ENCODE assay signal across 23 cellular contexts in the genomic region with DNA sequence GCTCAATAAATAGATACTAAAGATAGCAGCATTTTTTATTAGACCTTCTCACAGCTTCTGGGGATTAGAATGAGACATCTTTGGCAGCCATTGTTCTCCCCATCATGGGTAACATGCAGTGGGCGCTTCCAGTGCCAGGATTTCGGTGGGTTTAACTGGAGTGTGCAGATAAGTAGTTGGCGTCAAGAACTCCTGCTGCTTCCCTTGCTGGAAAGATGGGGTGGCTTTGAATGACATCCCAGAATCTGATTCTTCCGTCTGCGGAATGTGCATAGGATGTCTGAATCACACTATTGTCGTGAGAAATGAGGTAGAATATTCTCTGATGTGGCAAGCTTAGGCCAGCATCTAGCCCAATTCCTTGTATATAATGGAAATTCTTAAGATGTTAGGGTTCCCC. TPM values are rescaled to one million over a fixed set of nuclear protein-coding genes. Genes with fewer than 3 reads are reported as not detected.
A peak's percentile ranks its signal among the peaks of the same experiment; 100 is the strongest.
DNase-seq lines count a peak whose midpoint lies in the region; ATAC-seq and TF ChIP-seq lines count a peak whose summit lies in the region.
"Had no signal": no experiment of that assay in that cellular context is flagged by ENCODE, and none has a peak within 500 bp of the region (broad histone marks: within the 10 kb centered on the region; RNA-seq: fewer than 3 reads in every experiment).

No MANE protein-coding gene starts in this region.

- DNase-seq in activated CD8-positive, alpha-beta memory T cell treated with anti-CD3 and anti-CD28 coated beads, Interleukin-2, amount 10 ng/mL, durations not matched to agents 7 days and 5 days, result no peak
- no peak for DNase-seq in activated CD8-positive, alpha-beta memory T cell treated with anti-CD3 and anti-CD28 coated beads, Interleukin-2, amount 50 U/mL, for 48 hours
- DNase-seq in CD4-positive, alpha-beta T cell, result no peak
- no peak for DNase-seq in activated T-helper 1 cell treated with anti-CD3 and anti-CD28 coated beads, Interleukin-12 subunit alpha, Interleukin-12 subunit beta, Interleukin-2, Interleukin-4 antibody, amounts not matched to agents 30 ng/mL and 10 ng/mL and 1 ng/mL, durations not matched to agents 14 hours and 24 hours and 36 hours (ENCODE audit: low spot score)
- DNase-seq in astrocyte of the hippocampus (ENCODE audit: low read depth, low spot score) (peak; percentile 16), islet precursor cell (no peak)
- DNase-seq: Caco-2, DMS 273 treated with DMSO at 0.1 percent for 48 hours, DMS79 treated with DMSO at 0.1 percent for 48 hours, HFFc6, Kasumi-1, MG63, NCI-H1048, NCI-H1417 treated with DMSO at 0.1 percent for 48 hours, NCI-H187, NCI-H2107, NCI-H446 treated with DMSO at 0.1 percent for 48 hours, NCI-H526 treated with DMSO at 0.1 percent for 48 hours, OCI-M1 had no signal

- POLR2A ChIA-PET in CD4-positive, alpha-beta T cell (lab: Charles Lee), result interaction anchor here (1.6 kb wide), 1 partner anchor 21 kb away, joined by 4 read pairs; no protein-coding TSS in a partner anchor

- peaks cover 80% of the 10 kb centered on the region for H3K36me3 Mint-ChIP-seq in activated CD8-positive, alpha-beta memory T cell treated with anti-CD3 and anti-CD28 coated beads, Interleukin-2, amount 10 ng/mL, durations not matched to agents 7 days and 5 days
- H3K36me3 Mint-ChIP-seq in CD4-positive, alpha-beta T cell (ENCODE audit: low read depth), result peaks cover 90% of the 10 kb centered on the region
- peaks cover 77% of the 10 kb centered on the region for H3K36me3 Mint-ChIP-seq in activated T-helper 1 cell treated with anti-CD3 and anti-CD28 coated beads, Interleukin-12 subunit alpha, Interleukin-12 subunit beta, Interleukin-2, Interleukin-4 antibody, amounts not matched to agents 30 ng/mL and 10 ng/mL and 1 ng/mL, durations not matched to agents 14 hours and 24 hours and 36 hours (ENCODE audit: low read depth)

- H3K27me3 Mint-ChIP-seq in activated CD8-positive, alpha-beta memory T cell treated with anti-CD3 and anti-CD28 coated beads, Interleukin-2, amount 10 ng/mL, durations not matched to agents 7 days and 5 days, result no peaks in the 10 kb centered on the region
- no peaks in the 10 kb centered on the region for H3K27me3 Mint-ChIP-seq in CD4-positive, alpha-beta T cell
- no peaks in the 10 kb centered on the region for H3K27me3 Mint-ChIP-seq in activated T-helper 1 cell treated with anti-CD3 and anti-CD28 coated beads, Interleukin-12 subunit alpha, Interleukin-12 subunit beta, Interleukin-2, Interleukin-4 antibody, amounts not matched to agents 30 ng/mL and 10 ng/mL and 1 ng/mL, durations not matched to agents 14 hours and 24 hours and 36 hours (ENCODE audit: insufficient read depth)

- CTCF ChIA-PET in activated CD8-positive, alpha-beta memory T cell treated with anti-CD3 and anti-CD28 coated beads, Interleukin-2, amount 10 ng/mL, durations not matched to agents 7 days and 5 days (lab: Charles Lee), result no interaction called here
- CTCF ChIA-PET in CD4-positive, alpha-beta T cell (lab: Charles Lee), result interaction anchor here (1.5 kb wide), 1 partner anchor 48 kb away, joined by 4 read pairs; no protein-coding TSS in a partner anchor

- TF ChIP-seq CTCF in CD4-positive, alpha-beta T cell (IDR thresholded peaks at IDR 0.05), result no peak

- peak overlapping the region; percentile 59 for H3K27ac Mint-ChIP-seq in activated CD8-positive, alpha-beta memory T cell treated with anti-CD3 and anti-CD28 coated beads, Interleukin-2, amount 10 ng/mL, durations not matched to agents 7 days and 5 days
- peak overlapping the region; percentile 17 for H3K27ac Mint-ChIP-seq in CD4-positive, alpha-beta T cell
- H3K27ac Mint-ChIP-seq in activated T-helper 1 cell treated with anti-CD3 and anti-CD28 coated beads, Interleukin-12 subunit alpha, Interleukin-12 subunit beta, Interleukin-2, Interleukin-4 antibody, amounts not matched to agents 30 ng/mL and 10 ng/mL and 1 ng/mL, durations not matched to agents 14 hours and 24 hours and 36 hours, result peak overlapping the region; percentile 54
- H3K27ac Mint-ChIP-seq: HFFc6 had no signal

- intact Hi-C loops in CD4-positive, alpha-beta T cell (cut with DNase I, micrococcal nuclease), result no loop called here
- intact Hi-C loops in activated T-helper 1 cell treated with anti-CD3 and anti-CD28 coated beads, Interleukin-12 subunit alpha, Interleukin-12 subunit beta, Interleukin-2, Interleukin-4 antibody, amounts not matched to agents 30 ng/mL and 10 ng/mL and 1 ng/mL, durations not matched to agents 14 hours and 24 hours and 36 hours (cut with micrococcal nuclease), result no loop called here

- H3K4me3 Mint-ChIP-seq in activated CD8-positive, alpha-beta memory T cell treated with anti-CD3 and anti-CD28 coated beads, Interleukin-2, amount 10 ng/mL, durations not matched to agents 7 days and 5 days, result no peak overlapping the region
- no peak overlapping the region for H3K4me3 Mint-ChIP-seq in CD4-positive, alpha-beta T cell
- no peak overlapping the region for H3K4me3 Mint-ChIP-seq in activated T-helper 1 cell treated with anti-CD3 and anti-CD28 coated beads, Interleukin-12 subunit alpha, Interleukin-12 subunit beta, Interleukin-2, Interleukin-4 antibody, amounts not matched to agents 30 ng/mL and 10 ng/mL and 1 ng/mL, durations not matched to agents 14 hours and 24 hours and 36 hours
- H3K4me3 Mint-ChIP-seq: HFFc6 had no signal

- H3K27ac ChIP-seq in CD4-positive, alpha-beta T cell (ENCODE audit: low read depth, low read length), result no peak overlapping the region
- H3K27ac ChIP-seq: C4-2B had no signal

- H3K9me3 Mint-ChIP-seq in activated CD8-positive, alpha-beta memory T cell treated with anti-CD3 and anti-CD28 coated beads, Interleukin-2, amount 10 ng/mL, durations not matched to agents 7 days and 5 days (ENCODE audit: low read depth), result no peaks in the 10 kb centered on the region
- no peaks in the 10 kb centered on the region for H3K9me3 Mint-ChIP-seq in CD4-positive, alpha-beta T cell
- H3K9me3 Mint-ChIP-seq in activated T-helper 1 cell treated with anti-CD3 and anti-CD28 coated beads, Interleukin-12 subunit alpha, Interleukin-12 subunit beta, Interleukin-2, Interleukin-4 antibody, amounts not matched to agents 30 ng/mL and 10 ng/mL and 1 ng/mL, durations not matched to agents 14 hours and 24 hours and 36 hours, result no peaks in the 10 kb centered on the region
- H3K9me3 Mint-ChIP-seq: HFFc6 had no signal

- no peaks in the 10 kb centered on the region for H3K9me3 ChIP-seq in CD4-positive, alpha-beta T cell (ENCODE audit: control insufficient read depth, low read length)
- H3K9me3 ChIP-seq: Caco-2, MG63 had no signal

- ATAC-seq in activated CD8-positive, alpha-beta memory T cell treated with anti-CD3 and anti-CD28 coated beads, Interleukin-2, amount 10 ng/mL, durations not matched to agents 7 days and 5 days, result no peak
- ATAC-seq in CD4-positive, alpha-beta T cell (ENCODE audit: poor library complexity), result no peak
- ATAC-seq in HG03469 (IDR thresholded peaks at IDR 0.05; ENCODE audit: unreplicated experiment) (no peak), HG02852 (IDR thresholded peaks at IDR 0.05; ENCODE audit: unreplicated experiment) (no peak)
- ATAC-seq: GM12878 had no signal

- peaks cover 87% of the 10 kb centered on the region for H3K4me1 Mint-ChIP-seq in activated CD8-positive, alpha-beta memory T cell treated with anti-CD3 and anti-CD28 coated beads, Interleukin-2, amount 10 ng/mL, durations not matched to agents 7 days and 5 days
- H3K4me1 Mint-ChIP-seq in CD4-positive, alpha-beta T cell (ENCODE audit: low read depth), result peaks cover 94% of the 10 kb centered on the region
- peaks cover 88% of the 10 kb centered on the region for H3K4me1 Mint-ChIP-seq in activated T-helper 1 cell treated with anti-CD3 and anti-CD28 coated beads, Interleukin-12 subunit alpha, Interleukin-12 subunit beta, Interleukin-2, Interleukin-4 antibody, amounts not matched to agents 30 ng/mL and 10 ng/mL and 1 ng/mL, durations not matched to agents 14 hours and 24 hours and 36 hours (ENCODE audit: low read depth)

- H3K27me3 ChIP-seq in CD4-positive, alpha-beta T cell (ENCODE audit: control insufficient read depth, insufficient read depth, low read length), result no peaks in the 10 kb centered on the region
- H3K27me3 ChIP-seq: MG63 had no signal

RNA-seq across cellular contexts. Expression of gene SFXN1, which starts 7.3 kb away (rescaled TPM):
- 100 to 1,000 TPM; 174 to 230 TPM for total RNA-seq in activated CD8-positive, alpha-beta memory T cell treated with anti-CD3 and anti-CD28 coated beads, Interleukin-2, amount 10 ng/mL, durations not matched to agents 7 days and 5 days
- total RNA-seq in CD4-positive, alpha-beta T cell, result 100 to 1,000 TPM; 133 to 138 TPM
- 394 and 397 TPM in 2 replicates for total RNA-seq in activated T-helper 1 cell treated with anti-CD3 and anti-CD28 coated beads, Interleukin-12 subunit alpha, Interleukin-12 subunit beta, Interleukin-2, Interleukin-4 antibody, amounts not matched to agents 30 ng/mL and 10 ng/mL and 1 ng/mL, durations not matched to agents 14 hours and 24 hours and 36 hours

RNA-seq across cellular contexts. Expression of gene DRD1, which starts 41.6 kb away (rescaled TPM):
- total RNA-seq in activated CD8-positive, alpha-beta memory T cell treated with anti-CD3 and anti-CD28 coated beads, Interleukin-2, amount 10 ng/mL, durations not matched to agents 7 days and 5 days, result not detected
- total RNA-seq in CD4-positive, alpha-beta T cell, result not detected
- total RNA-seq in activated T-helper 1 cell treated with anti-CD3 and anti-CD28 coated beads, Interleukin-12 subunit alpha, Interleukin-12 subunit beta, Interleukin-2, Interleukin-4 antibody, amounts not matched to agents 30 ng/mL and 10 ng/mL and 1 ng/mL, durations not matched to agents 14 hours and 24 hours and 36 hours, result not detected in 2 replicates
- total RNA-seq: Caco-2, GM12878, HFFc6 had no signal
